Comparison of ENCODE assay signal across 14 cellular contexts in the genomic region with DNA sequence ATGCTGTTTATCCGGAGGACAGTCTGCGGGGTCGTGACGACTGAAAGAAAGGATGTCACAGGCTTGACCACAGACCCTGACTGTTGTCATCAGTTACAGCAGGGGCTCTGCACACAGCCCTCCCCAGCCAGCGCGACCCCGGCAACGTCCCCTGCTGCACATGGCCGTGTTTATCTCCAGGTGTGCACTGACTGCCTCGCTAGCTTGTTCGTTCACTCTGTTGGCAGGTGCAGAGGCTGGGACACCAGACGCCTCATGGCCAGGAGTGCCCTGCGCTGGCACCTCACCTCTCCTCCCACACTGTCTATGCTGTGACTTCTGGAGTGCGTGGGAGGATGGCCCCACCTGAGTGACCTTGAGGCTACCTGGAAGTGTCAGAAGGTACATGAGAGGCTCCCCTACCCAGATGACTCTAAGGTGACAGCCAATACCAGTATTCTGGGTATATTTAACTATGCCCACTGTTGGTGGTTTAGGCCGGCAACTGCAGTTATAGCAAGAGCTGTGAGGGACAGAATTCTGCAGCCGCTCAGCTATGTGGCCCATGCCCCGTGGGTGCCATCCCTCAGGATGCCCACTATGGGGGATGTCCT. TPM values are rescaled to one million over a fixed set of nuclear protein-coding genes. Genes with fewer than 3 reads are reported as not detected.
DNase-seq lines count a peak whose midpoint lies in the region; ATAC-seq and TF ChIP-seq lines count a peak whose summit lies in the region.
"Had no signal": no experiment of that assay in that cellular context is flagged by ENCODE, and none has a peak within 500 bp of the region (broad histone marks: within the 10 kb centered on the region; RNA-seq: fewer than 3 reads in every experiment).

No MANE protein-coding gene starts in this region.

- H3K36me3 ChIP-seq in hepatocyte (replicated peaks; ENCODE audit: insufficient read depth, low read depth) = no peaks in the 10 kb centered on the region
- peaks cover 31 to 43% (median 37%) of the 10 kb centered on the region in 3 donors for H3K36me3 ChIP-seq in skeletal muscle tissue (ENCODE audit: control insufficient read depth in 3 of 3, insufficient read depth in 3 of 3, low read length in 3 of 3)
- H3K36me3 ChIP-seq in colonic mucosa = peaks cover 7% of the 10 kb centered on the region

- peak overlapping the region; percentile 42 for H3K27ac ChIP-seq in caudate nucleus (ENCODE audit: low read depth, low read length)
- H3K27ac ChIP-seq in hepatocyte = peak overlapping the region; percentile 68
- peak overlapping the region; percentile 66 for H3K27ac ChIP-seq in skeletal muscle tissue (ENCODE audit: low read depth, low read length)
- H3K27ac ChIP-seq in colonic mucosa = no peak overlapping the region

- H3K9me2 ChIP-seq in hepatocyte (replicated peaks; ENCODE audit: insufficient read depth) = no peaks in the 10 kb centered on the region

- peaks cover 7% of the 10 kb centered on the region for H3K4me1 ChIP-seq in hepatocyte (ENCODE audit: insufficient read depth)
- peaks cover 16 to 18% (median 18%) of the 10 kb centered on the region in 3 donors for H3K4me1 ChIP-seq in skeletal muscle tissue (ENCODE audit: control insufficient read depth in 3 of 3, insufficient read depth in 3 of 3, low read length in 3 of 3)
- no peaks in the 10 kb centered on the region for H3K4me1 ChIP-seq in colonic mucosa

- H3K4me3 ChIP-seq in hepatocyte (no peak overlapping the region), skeletal muscle tissue (ENCODE audit: low read length in 3 of 3) (peak overlapping the region in 2 of 3 donors; percentile 15 to 54), colonic mucosa (no peak overlapping the region)
- H3K4me3 ChIP-seq: smooth muscle cell had no signal

- no peaks in the 10 kb centered on the region for H4K20me1 ChIP-seq in hepatocyte (ENCODE audit: insufficient read depth, poor library complexity, severe bottlenecking)

- H3K27me3 ChIP-seq in hepatocyte = no peaks in the 10 kb centered on the region
- no peaks in the 10 kb centered on the region for H3K27me3 ChIP-seq in skeletal muscle tissue (ENCODE audit: control insufficient read depth in 3 of 3, insufficient read depth in 3 of 3, low read length in 3 of 3)
- no peaks in the 10 kb centered on the region for H3K27me3 ChIP-seq in colonic mucosa

- no peaks in the 10 kb centered on the region for H3K79me2 ChIP-seq in hepatocyte

- H3K9ac ChIP-seq in skeletal muscle tissue (ENCODE audit: low read depth in 1 of 3, low read length in 3 of 3) = peak overlapping the region in 2 of 3 donors; percentile 40
- no peak overlapping the region for H3K9ac ChIP-seq in colonic mucosa (ENCODE audit: low read depth in 2 of 2, low read length in 2 of 2)

- no peak overlapping the region for H3K4me2 ChIP-seq in hepatocyte
- H3K4me2 ChIP-seq: smooth muscle cell had no signal

- peak; percentile 15 for DNase-seq in D341Med (ENCODE audit: low spot score)
- DNase-seq in caudate nucleus (lab: John Stamatoyannopoulos, UW) = no peak
- DNase-seq in hepatocyte (ENCODE audit: low spot score) = no peak
- DNase-seq in activated naive CD4-positive, alpha-beta T cell treated with Interleukin-2 at 50 U/mL for 16 hours = no peak
- no peak for DNase-seq in activated T-cell treated with anti-CD3 and anti-CD28 coated beads, Interleukin-2, amount 50 U/mL, for 1 hour
- no peak for DNase-seq in colonic mucosa
- DNase-seq: activated CD4-positive, alpha-beta T cell treated with anti-CD3 and anti-CD28 coated beads, Interleukin-2, amount 50 U/mL, for 48 hours; naive thymus-derived CD4-positive, alpha-beta T cell; NCI-H524 treated with DMSO at 0.1 percent for 48 hours had no signal

- 90% methylated on average over 17 of the region's 17 CpGs for WGBS in hepatocyte (ENCODE audit: low lambda C conversion rate, missing lambda C conversion rate)

- H2AFZ ChIP-seq in hepatocyte = no peak overlapping the region

- intact Hi-C loops in colonic mucosa (cut with DNase I) = no loop called here

- H3K9me3 ChIP-seq in hepatocyte (ENCODE audit: low read depth) (no peaks in the 10 kb centered on the region), skeletal muscle tissue (ENCODE audit: control insufficient read depth in 3 of 3, low read length in 3 of 3) (no peaks in the 10 kb centered on the region), colonic mucosa (no peaks in the 10 kb centered on the region)

- no peak for ATAC-seq in GM21576 (IDR thresholded peaks at IDR 0.05; ENCODE audit: unreplicated experiment)
- ATAC-seq: activated T-helper 17 cell treated with anti-CD3 and anti-CD28 coated beads, Interleukin-2, amount 50 U/mL, for 72 hours; HCT116; naive thymus-derived CD4-positive, alpha-beta T cell had no signal

- no peak for TF ChIP-seq CTCF in hepatocyte (IDR thresholded peaks at IDR 0.05; ENCODE audit: poor library complexity)
- no peak for TF ChIP-seq CTCF in colonic mucosa (IDR thresholded peaks at IDR 0.05)

RNA-seq across cellular contexts. Expression of gene MRPL21, which starts 12.2 kb away (rescaled TPM):
- total RNA-seq in hepatocyte (28.8 and 34.9 TPM in 2 replicates), skeletal muscle tissue (53.2 TPM), colonic mucosa (100 to 1,000 TPM in 1 of 2 donors, 10 to 100 TPM in 1; 59.8 to 104 TPM)
- 86.2 and 95.2 TPM in 2 replicates for polyA plus RNA-seq in hepatocyte

RNA-seq across cellular contexts. Expression of gene IGHMBP2, which starts 12.2 kb away (rescaled TPM):
- total RNA-seq in hepatocyte = 7.7 and 12.4 TPM in 2 replicates
- polyA plus RNA-seq in hepatocyte = 13.5 and 19.9 TPM in 2 replicates
- total RNA-seq in skeletal muscle tissue = 11.0 TPM
- total RNA-seq in colonic mucosa = 10 to 100 TPM; 16.6 to 20.4 TPM

RNA-seq across cellular contexts. Expression of gene CPT1A, which starts 49.7 kb away (rescaled TPM):
- 16.2 and 24.8 TPM in 2 replicates for total RNA-seq in hepatocyte
- polyA plus RNA-seq in hepatocyte = 4.4 and 8.3 TPM in 2 replicates
- 11.5 TPM for total RNA-seq in skeletal muscle tissue
- total RNA-seq in colonic mucosa = 100 to 1,000 TPM; 197 to 213 TPM

Comparison
In these comparisons a context has a peak if more than half of its experiments do, and no peak if none do; other contexts are left out.
1. H3K4me3 ChIP-seq: peak in skeletal muscle tissue (2 of 3); none in hepatocyte (single experiment) and colonic mucosa (single experiment).
2. H3K9ac ChIP-seq: peak in skeletal muscle tissue (2 of 3); none in colonic mucosa (0 of 2).